ENCODE assay signal across 19 cellular contexts in genomic region chr11:331332-332060, GRCh38. TPM values are rescaled to one million over a fixed set of nuclear protein-coding genes. Genes with fewer than 3 reads are reported as not detected.
A peak's percentile ranks its signal among the peaks of the same experiment; 100 is the strongest.
DNase-seq lines count a peak whose midpoint lies in the region; ATAC-seq and TF ChIP-seq lines count a peak whose summit lies in the region.
"Had no signal": no experiment of that assay in that cellular context is flagged by ENCODE, and none has a peak within 500 bp of the region (broad histone marks: within the 10 kb centered on the region; RNA-seq: fewer than 3 reads in every experiment).

No MANE protein-coding gene starts in this region.

- H3K27ac ChIP-seq in coronary artery = no peak overlapping the region
- H3K27ac ChIP-seq in PC-3 (ENCODE audit: low read length) = no peak overlapping the region
- H3K27ac ChIP-seq: gastroesophageal sphincter, pancreas had no signal

- CTCF ChIA-PET in PC-3 (lab: Charles Lee) = no interaction called here

- no peaks in the 10 kb centered on the region for H3K36me3 Mint-ChIP-seq in activated T-cell treated with anti-CD3 and anti-CD28 coated beads, Interleukin-2, amount 50 U/mL, for 24 hours (ENCODE audit: low read depth)

- DNase-seq in activated T-cell treated with anti-CD3 and anti-CD28 coated beads, Interleukin-2, amount 50 U/mL, for 24 hours = peak; percentile 31
- no peak for DNase-seq in activated T-cell treated with anti-CD3 and anti-CD28 coated beads for 4 hours
- peak; percentile 42 for DNase-seq in MV-4-11 (lab: John Stamatoyannopoulos, UW)
- peak; percentile 49 for DNase-seq in coronary artery (ENCODE audit: low spot score)
- DNase-seq in posterior vena cava (ENCODE audit: low spot score) = peak; percentile 66
- DNase-seq in NCI-H748 treated with DMSO at 0.1 percent for 48 hours (lab: John Stamatoyannopoulos, UW) = no peak
- DNase-seq in PC-3 = no peak
- DNase-seq: activated CD4-positive, alpha-beta T cell treated with anti-CD3 and anti-CD28 coated beads, Interleukin-2, amount 50 U/mL, for 1 hour; activated naive CD4-positive, alpha-beta T cell treated with anti-CD3 and anti-CD28 coated beads, Interleukin-2, amount 50 U/mL, for 16 hours; midbrain; NCI-H2029; NCI-H524 treated with DMSO at 0.1 percent for 48 hours; pancreas; stimulated activated CD4-positive, alpha-beta T cell treated with anti-CD3 and anti-CD28 coated beads, Interleukin-12 subunit alpha, Interleukin-12 subunit beta, amount 100 ng/mL, for 4 hours; substantia nigra had no signal

- no peaks in the 10 kb centered on the region for H3K9me3 ChIP-seq in PC-3 (ENCODE audit: low read length)
- H3K9me3 ChIP-seq: gastroesophageal sphincter, pancreas had no signal

- intact Hi-C loops in posterior vena cava (cut with DNase I) (no loop called here), PC-3 (cut with micrococcal nuclease) (no loop called here)

- POLR2A ChIA-PET in PC-3 (lab: Charles Lee; ENCODE audit: unreplicated experiment) = no interaction called here

- no peaks in the 10 kb centered on the region for H3F3A ChIP-seq in PC-3 (ENCODE audit: low read length, unreplicated experiment)

- BruUV-seq in PC-3 (replicated peaks; lab: Mats Ljungman, UMichigan) = no TSS peak

- no peaks in the 10 kb centered on the region for H3K4me1 ChIP-seq in PC-3 (ENCODE audit: insufficient read depth, low read length)

- H3K79me2 ChIP-seq in PC-3 (ENCODE audit: low read length) = no peaks in the 10 kb centered on the region

- H3K27me3 Mint-ChIP-seq in activated T-cell treated with anti-CD3 and anti-CD28 coated beads, Interleukin-2, amount 50 U/mL, for 24 hours = no peaks in the 10 kb centered on the region

- no peaks in the 10 kb centered on the region for H3K9me2 ChIP-seq in PC-3 (replicated peaks; ENCODE audit: low read length)

- H3K9ac ChIP-seq in PC-3 (ENCODE audit: low read length) = no peak overlapping the region

- peaks cover 65% of the 10 kb centered on the region for H3K4me1 Mint-ChIP-seq in activated T-cell treated with anti-CD3 and anti-CD28 coated beads, Interleukin-2, amount 50 U/mL, for 24 hours (ENCODE audit: low read depth)

- H3K4me3 Mint-ChIP-seq in activated T-cell treated with anti-CD3 and anti-CD28 coated beads, Interleukin-2, amount 50 U/mL, for 24 hours = peak overlapping the region; percentile 35

- H3K27me3 ChIP-seq in PC-3 (ENCODE audit: low read length) = no peaks in the 10 kb centered on the region
- H3K27me3 ChIP-seq: gastroesophageal sphincter, pancreas had no signal

- H3K4me3 ChIP-seq in coronary artery = no peak overlapping the region
- no peak overlapping the region for H3K4me3 ChIP-seq in PC-3 (ENCODE audit: low read length)
- H3K4me3 ChIP-seq: gastroesophageal sphincter, pancreas had no signal

- H3K27ac Mint-ChIP-seq in activated T-cell treated with anti-CD3 and anti-CD28 coated beads, Interleukin-2, amount 50 U/mL, for 24 hours = peak overlapping the region; percentile 74

- ATAC-seq in PC-3 (no peak), HG02610 (IDR thresholded peaks at IDR 0.05; ENCODE audit: unreplicated experiment) (no peak)
- ATAC-seq: gastroesophageal sphincter, HCT116, pancreas had no signal

- TF ChIP-seq CTCF in coronary artery (IDR thresholded peaks at IDR 0.05) (no peak), PC-3 (conservative IDR thresholded peaks at IDR 0.05; ENCODE audit: low read depth, low read length) (no peak)

- no peak overlapping the region for H2AFZ ChIP-seq in PC-3 (ENCODE audit: low read length)

- H4K20me1 ChIP-seq in PC-3 (ENCODE audit: low read length) = no peaks in the 10 kb centered on the region

- H3K4me2 ChIP-seq in PC-3 (ENCODE audit: low read length) = no peak overlapping the region

- H3K36me3 ChIP-seq in PC-3 (ENCODE audit: low read depth, low read length) = no peaks in the 10 kb centered on the region
- H3K36me3 ChIP-seq: gastroesophageal sphincter, pancreas had no signal

- no peaks in the 10 kb centered on the region for H3K9me3 Mint-ChIP-seq in activated T-cell treated with anti-CD3 and anti-CD28 coated beads, Interleukin-2, amount 50 U/mL, for 24 hours

RNA-seq across cellular contexts. Expression of gene IFITM3, which starts 10.8 kb away (rescaled TPM):
- total RNA-seq in posterior vena cava (1,000 to 10,000 TPM; 1,080 to 1,276 TPM), PC-3 (2014; rRNA removed) (91.6 and 97.6 TPM in 2 replicates)

RNA-seq across cellular contexts. Expression of gene IFITM1, which starts 17.7 kb away (rescaled TPM):
- total RNA-seq in posterior vena cava = 100 to 1,000 TPM; 205 to 275 TPM
- 2.0 and 2.2 TPM in 2 replicates for total RNA-seq in PC-3 (2014; rRNA removed)

RNA-seq across cellular contexts. Expression of gene IFITM2, which starts 23.9 kb away (rescaled TPM):
- total RNA-seq in posterior vena cava (100 to 1,000 TPM; 647 to 724 TPM), PC-3 (2014; rRNA removed) (36.3 and 49.0 TPM in 2 replicates)

RNA-seq across cellular contexts. Expression of gene IFITM5, which starts 32.2 kb away (rescaled TPM):
- total RNA-seq in posterior vena cava (not detected), PC-3 (2014; rRNA removed) (not detected in 2 replicates)
- total RNA-seq: gastroesophageal sphincter; pancreas; T-helper 1 cell treated with Interleukin-12 subunit alpha and Interleukin-12 subunit beta and Interleukin-4 antibody, amounts not matched to agents 30 ng/mL and 1 ng/mL, for 36 hours had no signal

RNA-seq across cellular contexts. Expression of gene B4GALNT4, which starts 37.8 kb away (rescaled TPM):
- total RNA-seq in posterior vena cava (1 to 10 TPM in 1 of 2 donors, under 1 TPM in 1; 0.52 to 1.8 TPM), PC-3 (2014; rRNA removed) (52.9 and 87.9 TPM in 2 replicates)

Comparison
In these comparisons a context has a peak if more than half of its experiments do, and no peak if none do; other contexts are left out.
1. DNase-seq: peak in activated T-cell treated with anti-CD3 and anti-CD28 coated beads, Interleukin-2, amount 50 U/mL, for 24 hours (single experiment), MV-4-11 (single experiment), coronary artery (single experiment) and posterior vena cava (single experiment); none in activated T-cell treated with anti-CD3 and anti-CD28 coated beads for 4 hours (single experiment), NCI-H748 treated with DMSO at 0.1 percent for 48 hours (single experiment) and PC-3 (single experiment).
2. RNA of gene IFITM3, which starts 10.8 kb away (total RNA-seq): 1,080 to 1,276 TPM in posterior vena cava; 91.6 to 97.6 TPM in PC-3; every median in the first group is over 10 times any median in the second.
3. RNA of gene IFITM1, which starts 17.7 kb away (total RNA-seq): 205 to 275 TPM in posterior vena cava; 2.0 to 2.2 TPM in PC-3; every median in the first group is over 10 times any median in the second.
4. RNA of gene IFITM2, which starts 23.9 kb away (total RNA-seq): 647 to 724 TPM in posterior vena cava; 36.3 to 49.0 TPM in PC-3; every median in the first group is over 10 times any median in the second.